Comparison of ENCODE assay signal across 1 cellular context in genomic region chrX:37701588-37701987, GRCh38.
A peak's percentile ranks its signal among the peaks of the same experiment; 100 is the strongest.
TF ChIP-seq lines count a peak whose summit lies in the region.

No MANE protein-coding gene starts in this region.

TF ChIP-seq in HEK293, 187 proteins besides CTCF, POLR2A, EP300 and RAD21 (continued from another document):
- TF ChIP-seq ZNF449 (tag by site-specific recombination; IDR thresholded peaks at IDR 0.05) (0 out of 2 replicates have a peak, but pooled peaks have one; percentile 28), GLIS1 (tag by site-specific recombination; IDR thresholded peaks at IDR 0.05) (no peak)
TF ChIP-seq in HEK293: peak in this region for 2.
